36 cellular contexts compared by ENCODE assay signal in the genomic region with DNA sequence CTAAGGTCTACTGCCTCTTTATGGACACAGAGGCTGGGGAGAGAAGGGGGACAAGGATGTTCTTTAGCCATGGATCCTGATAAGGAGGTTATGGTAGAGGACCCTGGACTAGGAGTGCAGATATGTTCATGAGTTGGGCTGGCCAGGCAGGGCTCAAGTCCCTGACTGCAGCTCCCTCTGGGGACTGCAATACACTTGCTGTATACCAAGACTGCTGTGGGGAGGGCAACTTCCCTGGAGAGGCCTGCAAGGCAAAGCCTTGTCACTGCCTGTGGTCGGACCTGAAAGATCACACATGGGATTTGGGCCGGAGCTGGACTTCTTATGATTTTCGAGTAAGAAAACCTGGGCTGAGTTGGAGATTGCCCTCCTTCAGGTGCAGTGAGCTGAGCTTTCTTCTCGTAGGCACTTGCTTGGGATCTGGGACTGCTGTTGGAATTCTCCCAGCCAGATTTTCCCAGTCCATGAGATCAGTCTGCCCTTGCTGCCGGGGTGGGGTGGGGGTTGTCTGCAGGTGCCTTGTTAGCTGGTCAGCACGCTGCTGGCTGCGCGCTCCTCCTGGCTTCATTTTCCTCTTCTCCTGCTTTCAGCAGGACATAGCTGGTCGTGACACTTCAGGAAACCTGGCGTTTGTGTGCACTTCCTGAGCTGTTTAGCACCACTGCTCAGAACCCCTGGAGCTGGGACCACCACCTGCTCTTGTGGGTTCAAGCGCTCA. TPM values are rescaled to one million over a fixed set of nuclear protein-coding genes. Genes with fewer than 3 reads are reported as not detected.
"Had no signal": no experiment of that assay in that cellular context is flagged by ENCODE, and none has a peak within 500 bp of the region (broad histone marks: within the 10 kb centered on the region; RNA-seq: fewer than 3 reads in every experiment).

No MANE protein-coding gene starts in this region.

- H3K4me3 Mint-ChIP-seq: activated CD4-positive, alpha-beta T cell treated with anti-CD3 and anti-CD28 coated beads for 36 hours; activated CD4-positive, alpha-beta T cell treated with anti-CD3 and anti-CD28 coated beads, Interleukin-2, amount 10 ng/mL, durations not matched to agents 7 days and 5 days; activated CD8-positive, alpha-beta T cell treated with anti-CD3 and anti-CD28 coated beads, Interleukin-2, amount 10 ng/mL, durations not matched to agents 7 days and 5 days; activated naive CD4-positive, alpha-beta T cell treated with anti-CD3 and anti-CD28 coated beads for 36 hours; activated T-cell treated with anti-CD3 and anti-CD28 coated beads, Interleukin-2, amount 50 U/mL, for 24 hours; T-helper 1 cell treated with Interleukin-12 subunit alpha and Interleukin-12 subunit beta and Interleukin-4 antibody, amounts not matched to agents 30 μg/mL and 1 μg/mL, for 36 hours; T-helper 2 cell treated with Interferon-gamma antibody and Interleukin-4, amounts not matched to agents 5 μg/mL and 100 μg/mL, for 36 hours had no signal

- H3K4me1 Mint-ChIP-seq: activated CD4-positive, alpha-beta T cell treated with anti-CD3 and anti-CD28 coated beads for 36 hours; activated CD4-positive, alpha-beta T cell treated with anti-CD3 and anti-CD28 coated beads, Interleukin-2, amount 10 ng/mL, durations not matched to agents 7 days and 5 days had no signal

- H3K27me3 ChIP-seq: adrenal gland, body of pancreas, breast epithelium, Peyer's patch had no signal

- FAIRE-seq: astrocyte, TTC549 had no signal

- H3K27me3 Mint-ChIP-seq: activated CD4-positive, alpha-beta T cell treated with anti-CD3 and anti-CD28 coated beads, Interleukin-2, amount 10 ng/mL, durations not matched to agents 7 days and 5 days; activated T-cell treated with anti-CD3 and anti-CD28 coated beads, Interleukin-2, amount 50 U/mL, for 24 hours had no signal

- H3K9ac ChIP-seq: SK-N-SH had no signal

- DNase-seq: activated CD4-positive, alpha-beta T cell treated with anti-CD3 and anti-CD28 coated beads for 36 hours; activated CD4-positive, alpha-beta T cell treated with anti-CD3 and anti-CD28 coated beads, Interleukin-2, amount 10 ng/mL, durations not matched to agents 7 days and 5 days; activated CD4-positive, alpha-beta T cell treated with anti-CD3 and anti-CD28 coated beads, Interleukin-2, amount 50 U/mL, for 48 hours; activated CD8-positive, alpha-beta T cell treated with anti-CD3 and anti-CD28 coated beads, Interleukin-2, amount 10 ng/mL, durations not matched to agents 7 days and 5 days; activated gamma-delta T cell; activated naive CD4-positive, alpha-beta T cell treated with anti-CD3 and anti-CD28 coated beads for 36 hours; activated T-cell treated with anti-CD3 and anti-CD28 coated beads, Interleukin-2, amount 50 U/mL, for 24 hours; adrenal gland; body of pancreas; NCI-H1048; NCI-H1105 treated with DMSO at 0.1 percent for 48 hours; NCI-H1436; NCI-H1694; NCI-H1930; NCI-H2081 treated with DMSO at 0.1 percent for 48 hours; NCI-H226; NCI-H446 treated with DMSO at 0.1 percent for 48 hours; NCI-H524; NCI-H69; NCI-H82; NK-92 treated with Interleukin-12 subunit alpha and Interleukin-12 subunit beta, amount 100 ng/mL, for 24 hours; PC-3; Peyer's patch; RPMI8226; SHP77 treated with DMSO at 0.1 percent for 48 hours; SK-N-SH had no signal

- H3K9me3 Mint-ChIP-seq: activated CD4-positive, alpha-beta T cell treated with anti-CD3 and anti-CD28 coated beads, Interleukin-2, amount 10 ng/mL, durations not matched to agents 7 days and 5 days; activated naive CD4-positive, alpha-beta T cell treated with anti-CD3 and anti-CD28 coated beads for 36 hours; activated naive CD4-positive, alpha-beta T cell treated with anti-CD3 and anti-CD28 coated beads, Interleukin-2, amount 50 U/mL, for 72 hours; activated T-cell treated with anti-CD3 and anti-CD28 coated beads, Interleukin-2, amount 50 U/mL, for 24 hours; activated T-helper 2 cell treated with anti-CD3 and anti-CD28 coated beads, Interferon-gamma antibody, Interleukin-2, Interleukin-4, amounts not matched to agents 10 μg/mL and 5 μg/mL and 100 μg/mL, durations not matched to agents 14 hours and 24 hours and 36 hours; T-helper 1 cell treated with Interleukin-12 subunit alpha and Interleukin-12 subunit beta and Interleukin-4 antibody, amounts not matched to agents 30 μg/mL and 1 μg/mL, for 36 hours; T-helper 2 cell treated with Interferon-gamma antibody and Interleukin-4, amounts not matched to agents 5 μg/mL and 100 μg/mL, for 36 hours had no signal

- H3K27ac Mint-ChIP-seq: activated CD4-positive, alpha-beta T cell treated with anti-CD3 and anti-CD28 coated beads for 36 hours; activated CD4-positive, alpha-beta T cell treated with anti-CD3 and anti-CD28 coated beads, Interleukin-2, amount 10 ng/mL, durations not matched to agents 7 days and 5 days; activated CD8-positive, alpha-beta T cell treated with anti-CD3 and anti-CD28 coated beads, Interleukin-2, amount 10 ng/mL, durations not matched to agents 7 days and 5 days; activated naive CD4-positive, alpha-beta T cell treated with anti-CD3 and anti-CD28 coated beads for 36 hours; activated T-cell treated with anti-CD3 and anti-CD28 coated beads, Interleukin-2, amount 50 U/mL, for 24 hours; activated T-helper 2 cell treated with anti-CD3 and anti-CD28 coated beads, Interferon-gamma antibody, Interleukin-2, Interleukin-4, amounts not matched to agents 10 μg/mL and 5 μg/mL and 100 μg/mL, durations not matched to agents 14 hours and 24 hours and 36 hours; T-helper 1 cell treated with Interleukin-12 subunit alpha and Interleukin-12 subunit beta and Interleukin-4 antibody, amounts not matched to agents 30 μg/mL and 1 μg/mL, for 36 hours; T-helper 2 cell treated with Interferon-gamma antibody and Interleukin-4, amounts not matched to agents 5 μg/mL and 100 μg/mL, for 36 hours had no signal

- H3K4me1 ChIP-seq: adrenal gland, body of pancreas, breast epithelium, Peyer's patch, SJSA1 had no signal

- H3K36me3 ChIP-seq: adrenal gland, breast epithelium, Peyer's patch, SJSA1 had no signal

- H3K36me3 Mint-ChIP-seq: activated naive CD4-positive, alpha-beta T cell treated with anti-CD3 and anti-CD28 coated beads, Interleukin-2, amount 50 U/mL, for 72 hours had no signal

- ATAC-seq: activated CD4-positive, alpha-beta T cell treated with anti-CD3 and anti-CD28 coated beads for 36 hours; activated CD4-positive, CD25-positive, alpha-beta regulatory T cell treated with anti-CD3 and anti-CD28 coated beads, Interleukin-2, amount 50 U/mL, for 24 hours; activated CD8-positive, alpha-beta T cell treated with anti-CD3 and anti-CD28 coated beads, Interleukin-2, amount 10 ng/mL, durations not matched to agents 7 days and 5 days; activated naive CD4-positive, alpha-beta T cell treated with anti-CD3 and anti-CD28 coated beads, Interleukin-2, amount 50 U/mL, for 72 hours; body of pancreas; PC-3 had no signal

- H3K4me2 ChIP-seq: SK-N-SH had no signal

- H3K9me3 ChIP-seq: adrenal gland, body of pancreas, breast epithelium, Peyer's patch, SJSA1, SK-N-SH had no signal

- H3K27ac ChIP-seq: adrenal gland, body of pancreas, breast epithelium, Peyer's patch, SJSA1 had no signal

- H3K4me3 ChIP-seq: adrenal gland, body of pancreas, breast epithelium, Peyer's patch, SJSA1 had no signal

RNA-seq across cellular contexts. Expression of a gene that starts 49.0 kb away (rescaled TPM):
- total RNA-seq: activated CD4-positive, alpha-beta T cell treated with anti-CD3 and anti-CD28 coated beads for 36 hours; activated CD4-positive, alpha-beta T cell treated with anti-CD3 and anti-CD28 coated beads, Interleukin-2, amount 10 ng/mL, durations not matched to agents 7 days and 5 days; activated CD8-positive, alpha-beta T cell treated with anti-CD3 and anti-CD28 coated beads, Interleukin-2, amount 10 ng/mL, durations not matched to agents 7 days and 5 days; activated naive CD4-positive, alpha-beta T cell treated with anti-CD3 and anti-CD28 coated beads for 36 hours; activated naive CD4-positive, alpha-beta T cell treated with anti-CD3 and anti-CD28 coated beads, Interleukin-2, amount 50 U/mL, for 72 hours; activated T-helper 2 cell treated with anti-CD3 and anti-CD28 coated beads, Interferon-gamma antibody, Interleukin-2, Interleukin-4, amounts not matched to agents 10 μg/mL and 5 μg/mL and 100 μg/mL, durations not matched to agents 14 hours and 24 hours and 36 hours; breast epithelium; cardiac septum; PC-3 had no signal
- polyA plus RNA-seq: SK-N-SH had no signal
